Comparison of ENCODE assay signal across 9 cellular contexts in genomic region chr7:38374507-38374906, GRCh38.
DNase-seq lines count a peak whose midpoint lies in the region; ATAC-seq, FAIRE-seq and TF ChIP-seq lines count a peak whose summit lies in the region.
"Had no signal": no experiment of that assay in that cellular context is flagged by ENCODE, and none has a peak within 500 bp of the region (broad histone marks: within the 10 kb centered on the region; RNA-seq: fewer than 3 reads in every experiment).

No MANE protein-coding gene starts in this region.

- intact Hi-C loops in ascending aorta (cut with DNase I) (no loop called here), HepG2 (cut with micrococcal nuclease; ENCODE audit: unreplicated experiment) (no loop called here)

- H3K9me3 ChIP-seq in GM23248 (ENCODE audit: low read depth) (no peaks in the 10 kb centered on the region), ascending aorta (no peaks in the 10 kb centered on the region), HepG2 (ENCODE audit: low read length) (no peaks in the 10 kb centered on the region), tibial nerve (no peaks in the 10 kb centered on the region)
- H3K9me3 ChIP-seq: SJSA1 had no signal

- no peak overlapping the region for H3K27ac ChIP-seq in GM23248
- H3K27ac ChIP-seq in ascending aorta, result no peak overlapping the region
- H3K27ac ChIP-seq in HepG2 (ENCODE audit: extremely low read length, insufficient read depth, low read length), result no peak overlapping the region
- no peak overlapping the region for H3K27ac ChIP-seq in tibial nerve
- H3K27ac ChIP-seq: SJSA1 had no signal

- H3K36me3 ChIP-seq in GM23248 (ENCODE audit: low read depth) (no peaks in the 10 kb centered on the region), ascending aorta (no peaks in the 10 kb centered on the region), HepG2 (replicated peaks in 1 of 2; ENCODE audit: control insufficient read depth in 1 of 2, insufficient read depth in 2 of 2, low read length in 2 of 2) (no peaks in the 10 kb centered on the region), tibial nerve (no peaks in the 10 kb centered on the region)
- H3K36me3 ChIP-seq: SJSA1 had no signal

- TF ChIP-seq RAD21 in HepG2 (CRISPR knock-in tag; IDR thresholded peaks at IDR 0.05), result no peak

- DNase-seq in DMS53 (lab: John Stamatoyannopoulos, UW) (peak; percentile 59), GM23248 (peak; percentile 60), RPMI7951 (ENCODE audit: low read depth) (peak; percentile 31), ascending aorta (ENCODE audit: low spot score in 2 of 2) (no peak), HepG2 (ENCODE audit: low spot score) (peak; percentile 11), tibial nerve (ENCODE audit: low spot score in 2 of 2) (peak in 1 of 2 donors; percentile 81)

- WGBS in GM23248 (ENCODE audit: low coverage in 1 of 2, low lambda C conversion rate in 2 of 2, missing lambda C conversion rate in 2 of 2), 2 experiments, result 21 to 23% methylated on average over 6 of the region's 6 CpGs
- whole genome bisulfite sequencing in HepG2 (ENCODE audit: low lambda C conversion rate), result 26% methylated on average over 6 of the region's 6 CpGs
- 34 to 42% methylated on average over 6 of the region's 6 CpGs for WGBS in tibial nerve, 2 donors

- H3K9ac ChIP-seq in GM23248, result no peak overlapping the region
- no peak overlapping the region for H3K9ac ChIP-seq in HepG2 (ENCODE audit: insufficient read depth, low read depth, low read length)

- H4K20me1 ChIP-seq in GM23248 (ENCODE audit: insufficient read depth), result no peaks in the 10 kb centered on the region
- no peaks in the 10 kb centered on the region for H4K20me1 ChIP-seq in HepG2 (ENCODE audit: insufficient read depth, low read length)

- CTCF ChIA-PET in HepG2 (lab: Yijun Ruan, JAX; ENCODE audit: low intra/inter-chr PET ratio, low total read pairs), result no interaction called here

- TF ChIP-seq CTCF in ascending aorta (IDR thresholded peaks at IDR 0.05) (peak; percentile 14 to 45 (median 34)), HepG2 (CRISPR knock-in tag; IDR thresholded peaks at IDR 0.05) (peak; percentile 29; the same call in 1 of the 2 replicates), tibial nerve (IDR thresholded peaks at IDR 0.05) (peak; percentile 21 to 60 (median 46))

- TF ChIP-seq EP300 in HepG2 (IDR thresholded peaks at IDR 0.05; ENCODE audit: low read depth in 2 of 2, low read length in 2 of 2), result no peak
- TF ChIP-seq EP300 in HepG2 (CRISPR knock-in tag; IDR thresholded peaks at IDR 0.05; ENCODE audit: borderline replicate concordance), result no peak
- TF ChIP-seq EP300 in tibial nerve (IDR thresholded peaks at IDR 0.05), result no peak

- H2AFZ ChIP-seq in GM23248 (no peak overlapping the region), HepG2 (ENCODE audit: low read length) (no peak overlapping the region)

- POLR2A ChIA-PET in HepG2 (lab: Yijun Ruan, JAX), result no interaction called here

- H3F3A ChIP-seq in GM23248 (ENCODE audit: insufficient read depth), result no peaks in the 10 kb centered on the region

- no peak for FAIRE-seq in HepG2 (lab: Jason Lieb, UNC)

- no TSS peak for BruUV-seq in HepG2 (replicated peaks; lab: Mats Ljungman, UMichigan)

- H3K9me2 ChIP-seq in GM23248 (ENCODE audit: insufficient read depth), result no peaks in the 10 kb centered on the region

- H3K4me3 ChIP-seq in GM23248, result no peak overlapping the region
- no peak overlapping the region for H3K4me3 ChIP-seq in ascending aorta
- H3K4me3 ChIP-seq in HepG2 (replicated peaks in 1 of 3; ENCODE audit: insufficient read depth in 1 of 3, low read depth in 2 of 3, low read length in 3 of 3), result no peak overlapping the region
- H3K4me3 ChIP-seq in tibial nerve, result no peak overlapping the region
- H3K4me3 ChIP-seq: SJSA1 had no signal

- no peaks in the 10 kb centered on the region for H3K4me1 ChIP-seq in GM23248 (ENCODE audit: insufficient read depth)
- no peaks in the 10 kb centered on the region for H3K4me1 ChIP-seq in ascending aorta
- no peaks in the 10 kb centered on the region for H3K4me1 ChIP-seq in HepG2 (ENCODE audit: insufficient read depth, low read length)
- peaks cover 0 to 9% (median 4%) of the 10 kb centered on the region in 4 donors for H3K4me1 ChIP-seq in tibial nerve
- H3K4me1 ChIP-seq: SJSA1 had no signal

- no peak overlapping the region for H3K4me2 ChIP-seq in GM23248 (ENCODE audit: unreplicated experiment)
- no peak overlapping the region for H3K4me2 ChIP-seq in HepG2 (ENCODE audit: low read depth, low read length)

- H3K27me3 ChIP-seq in GM23248 (replicated peaks; ENCODE audit: insufficient read depth), result no peaks in the 10 kb centered on the region
- no peaks in the 10 kb centered on the region for H3K27me3 ChIP-seq in ascending aorta
- H3K27me3 ChIP-seq in HepG2 (ENCODE audit: control insufficient read depth in 1 of 2, insufficient read depth in 2 of 2, low read length in 2 of 2), result no peaks in the 10 kb centered on the region; a peak in 1 of 5 replicates
- no peaks in the 10 kb centered on the region for H3K27me3 ChIP-seq in tibial nerve
- H3K27me3 ChIP-seq: SJSA1 had no signal

- in situ Hi-C loops in GM23248 (cut with MboI), result no loop called here
- in situ Hi-C loops in HepG2 (cut with HindIII; ENCODE audit: extremely low pct_ligation_motif_present, low pct_unique_long_range_greater_than_20kb), result no loop called here

- no peak for ATAC-seq in HepG2
- no peak for ATAC-seq in HG02840 (IDR thresholded peaks at IDR 0.05; ENCODE audit: low FRiP score, unreplicated experiment)
- no peak for ATAC-seq in esophagus mucosa

- no peaks in the 10 kb centered on the region for H3K79me2 ChIP-seq in GM23248 (ENCODE audit: insufficient read depth)
- H3K79me2 ChIP-seq in HepG2 (ENCODE audit: insufficient read depth, low read length), result no peaks in the 10 kb centered on the region

- TF ChIP-seq POLR2A in HepG2 (IDR thresholded peaks at IDR 0.05; ENCODE audit: insufficient read depth in 1 of 2, low read depth in 2 of 2, low read length in 2 of 2), result no peak
- TF ChIP-seq POLR2A in tibial nerve (IDR thresholded peaks at IDR 0.05), result no peak

TF ChIP-seq in HepG2, 621 proteins besides CTCF, POLR2A, EP300 and RAD21 (continues in another document):
- no peak for TF ChIP-seq SNAPC2 (CRISPR knock-in tag; IDR thresholded peaks at IDR 0.05)
- no peak for TF ChIP-seq ATF7 (IDR thresholded peaks at IDR 0.05)
- TF ChIP-seq ATF7 (CRISPR knock-in tag; IDR thresholded peaks at IDR 0.05), result no peak
- no peak for TF ChIP-seq ZNF317 (CRISPR knock-in tag; IDR thresholded peaks at IDR 0.05)
- no peak for TF ChIP-seq TP53 (CRISPR knock-in tag; conservative IDR thresholded peaks at IDR 0.05)
- no peak for TF ChIP-seq ZBTB42 (CRISPR knock-in tag; IDR thresholded peaks at IDR 0.05)
- no peak for TF ChIP-seq ELF4 (CRISPR knock-in tag; IDR thresholded peaks at IDR 0.05; ENCODE audit: borderline replicate concordance)
- no peak for TF ChIP-seq ZNF18 (CRISPR knock-in tag; IDR thresholded peaks at IDR 0.05; ENCODE audit: insufficient replicate concordance)
- no peak for TF ChIP-seq ETS1 (CRISPR knock-in tag; IDR thresholded peaks at IDR 0.05)
- no peak for TF ChIP-seq ZNF572 (CRISPR knock-in tag; IDR thresholded peaks at IDR 0.05)
- no peak for TF ChIP-seq UBTF (CRISPR knock-in tag; IDR thresholded peaks at IDR 0.05)
- TF ChIP-seq XRCC5 (optimal IDR thresholded peaks at IDR 0.05; ENCODE audit: low read length), result no peak
- no peak for TF ChIP-seq SIX1 (CRISPR knock-in tag; IDR thresholded peaks at IDR 0.05; ENCODE audit: borderline replicate concordance)
- no peak for TF ChIP-seq ZNF138 (CRISPR knock-in tag; IDR thresholded peaks at IDR 0.05; ENCODE audit: low read depth)
- no peak for TF ChIP-seq EEA1 (CRISPR knock-in tag; IDR thresholded peaks at IDR 0.05; ENCODE audit: borderline replicate concordance)
- no peak for TF ChIP-seq ZNF891 (CRISPR knock-in tag; IDR thresholded peaks at IDR 0.05)

Comparison
In these comparisons a context has a peak if more than half of its experiments do, and no peak if none do; other contexts are left out.
1. DNase-seq: peak in DMS53 (single experiment), GM23248 (single experiment), RPMI7951 (single experiment) and HepG2 (single experiment); none in ascending aorta (0 of 2).
2. Peak in every context shown above with its lines, with median percentiles within 50 percentile points of each other: CTCF ChIP-seq.